8 cellular contexts compared by ENCODE assay signal in genomic region chr14:49634547-49635334, GRCh38. TPM values are rescaled to one million over a fixed set of nuclear protein-coding genes. Genes with fewer than 3 reads are reported as not detected.
A peak's percentile ranks its signal among the peaks of the same experiment; 100 is the strongest.
DNase-seq lines count a peak whose midpoint lies in the region; ATAC-seq and TF ChIP-seq lines count a peak whose summit lies in the region.

Gene DNAAF2, minus strand, starts transcription at chr14:49635244. Its CDS starts 95 bp downstream, at chr14:49635149.

- peaks cover 33% of the 10 kb centered on the region for H3K36me3 ChIP-seq in DND-41 (ENCODE audit: insufficient read depth, low read length)
- H3K36me3 ChIP-seq in neuronal stem cell (replicated peaks in 1 of 2; ENCODE audit: control insufficient read depth in 2 of 2, insufficient read depth in 2 of 2, low read length in 2 of 2): peaks cover 7 to 59% of the 10 kb centered on the region in 2 donors
- no peaks in the 10 kb centered on the region for H3K36me3 ChIP-seq in testis (ENCODE audit: low read depth, missing control alignments)

- peak within 1 kb of the TSS; percentile 98 for H3K23ac ChIP-seq in neuronal stem cell (ENCODE audit: low read depth, low read length, poor library complexity)

- H2BK12ac ChIP-seq in neuronal stem cell (ENCODE audit: low read length): no peak within 1 kb of the TSS

- DNase-seq in DND-41: peak; percentile 66
- DNase-seq in RPMI7951 (ENCODE audit: low read depth): peak; percentile 76
- DNase-seq in activated gamma-delta T cell treated with Interleukin-2 at 50 U/mL for 16 hours: peak; percentile 51
- peak; percentile 83 for DNase-seq in fibroblast of villous mesenchyme (ENCODE audit: low read depth)
- DNase-seq in neuronal stem cell (ENCODE audit: low spot score): peak; percentile 71
- peak; percentile 80 for DNase-seq in testis

- H3K9me3 ChIP-seq in DND-41 (ENCODE audit: insufficient read depth, low read length, severe bottlenecking): no peaks in the 10 kb centered on the region
- peaks cover 0 to 8% of the 10 kb centered on the region in 2 donors for H3K9me3 ChIP-seq in neuronal stem cell (replicated peaks in 1 of 2; ENCODE audit: control insufficient read depth in 2 of 2, insufficient read depth in 1 of 2, low read depth in 1 of 2, low read length in 2 of 2)
- no peaks in the 10 kb centered on the region for H3K9me3 ChIP-seq in testis

- peak within 1 kb of the TSS; percentile 95 for H2AFZ ChIP-seq in DND-41 (ENCODE audit: low read depth, low read length)
- H2AFZ ChIP-seq in neuronal stem cell (ENCODE audit: low read length): peak within 1 kb of the TSS; percentile 100

- H3K4me1 ChIP-seq in DND-41 (ENCODE audit: insufficient read depth, low read length) (peaks cover 48% of the 10 kb centered on the region), neuronal stem cell (ENCODE audit: control insufficient read depth in 2 of 2, insufficient read depth in 1 of 2, low read depth in 1 of 2, low read length in 2 of 2) (peaks cover 0 to 2% of the 10 kb centered on the region in 2 donors), testis (peaks cover 19% of the 10 kb centered on the region)

- peak within 1 kb of the TSS; percentile 82 for H4K8ac ChIP-seq in neuronal stem cell (ENCODE audit: low read depth, low read length)

- peaks cover 8% of the 10 kb centered on the region for H3K79me1 ChIP-seq in neuronal stem cell (ENCODE audit: low read depth, low read length)

- H4K91ac ChIP-seq in neuronal stem cell (ENCODE audit: low read depth, low read length, poor library complexity): no peak within 1 kb of the TSS

- TF ChIP-seq CTCF in DND-41 (IDR thresholded peaks at IDR 0.05; ENCODE audit: borderline replicate concordance, extremely low read depth, low read length, poor library complexity, severe bottlenecking) (peak; percentile 14), fibroblast of villous mesenchyme (IDR thresholded peaks at IDR 0.05; ENCODE audit: insufficient read depth, low read depth, low read length) (no peak), testis (IDR thresholded peaks at IDR 0.05) (no peak)

- H3K4me3 ChIP-seq in DND-41 (ENCODE audit: low read depth in 1 of 2, low read length in 2 of 2): peak within 1 kb of the TSS; percentile 94 to 98
- H3K4me3 ChIP-seq in fibroblast of villous mesenchyme (ENCODE audit: low read depth, low read length): peak within 1 kb of the TSS; percentile 87
- H3K4me3 ChIP-seq in neuronal stem cell (ENCODE audit: low read length in 2 of 2): peak within 1 kb of the TSS; percentile 64 to 100
- H3K4me3 ChIP-seq in testis: peak within 1 kb of the TSS; percentile 95 to 99

- peak within 1 kb of the TSS; percentile 99 for H3K14ac ChIP-seq in neuronal stem cell (ENCODE audit: low read length)

- H3K27me3 ChIP-seq in DND-41 (ENCODE audit: insufficient read depth, low read length, poor library complexity) (no peaks in the 10 kb centered on the region), neuronal stem cell (ENCODE audit: control insufficient read depth in 3 of 3, insufficient read depth in 3 of 3, low read depth in 1 of 3, low read length in 3 of 3) (no peaks in the 10 kb centered on the region), testis (no peaks in the 10 kb centered on the region)

- peak within 1 kb of the TSS; percentile 83 for H3K27ac ChIP-seq in DND-41 (ENCODE audit: low read length)
- peak within 1 kb of the TSS; percentile 99 for H3K27ac ChIP-seq in neuronal stem cell (replicated peaks; ENCODE audit: low read length)
- peak within 1 kb of the TSS; percentile 96 for H3K27ac ChIP-seq in testis

- H3K18ac ChIP-seq in neuronal stem cell (ENCODE audit: low read length): peak within 1 kb of the TSS; percentile 100

- H3K4me2 ChIP-seq in DND-41 (ENCODE audit: insufficient read depth, low read length) (peak within 1 kb of the TSS; percentile 90), neuronal stem cell (ENCODE audit: insufficient read depth, low read length, poor library complexity, severe bottlenecking) (peak within 1 kb of the TSS; percentile 99)

- peak; percentile 50 for ATAC-seq in DND-41 (ENCODE audit: insufficient read depth, low read depth)
- peak; percentile 35 for ATAC-seq in GM21723 (IDR thresholded peaks at IDR 0.05; ENCODE audit: unreplicated experiment)

- no peak for TF ChIP-seq POLR2A in testis (IDR thresholded peaks at IDR 0.05)

- whole genome bisulfite sequencing in neuronal stem cell (ENCODE audit: extremely low coverage in 2 of 2, insufficient read length in 2 of 2, insufficient replicate concordance in 1 of 2), 2 donors: no CpG with 5 or more reads among the region's 80 CpGs
- 0% methylated on average over 19 to 30 of the region's 80 CpGs for WGBS in testis, 2 donors

- peaks cover 15% of the 10 kb centered on the region for H4K20me1 ChIP-seq in DND-41 (ENCODE audit: insufficient read depth, low read length)

- H2BK5ac ChIP-seq in neuronal stem cell (ENCODE audit: low read length): peak within 1 kb of the TSS; percentile 90

- peak within 1 kb of the TSS; percentile 81 for H2AK5ac ChIP-seq in neuronal stem cell (ENCODE audit: low read depth, low read length)

- H3K79me2 ChIP-seq in DND-41 (ENCODE audit: insufficient read depth, low read length): peaks cover 86% of the 10 kb centered on the region

- intact Hi-C loops in testis (cut with DNase I; ENCODE audit: low total_unique reads): loop anchor here (5.0 kb wide), 1 partner anchor 133 kb away; the partner anchor contains the start of gene KLHDC2

- peak within 1 kb of the TSS; percentile 96 for H2BK15ac ChIP-seq in neuronal stem cell (ENCODE audit: low read length)

- peak within 1 kb of the TSS; percentile 53 for H3K4ac ChIP-seq in neuronal stem cell (ENCODE audit: low read length)

- TF ChIP-seq EP300 in Ishikawa (IDR thresholded peaks at IDR 0.05; ENCODE audit: borderline replicate concordance): no peak; the same call in 1 of the 2 replicates

- no peak for TF ChIP-seq RAD21 in Ishikawa (IDR thresholded peaks at IDR 0.05; ENCODE audit: low read depth)

- no peak within 1 kb of the TSS for H2BK120ac ChIP-seq in neuronal stem cell (ENCODE audit: low read depth, low read length)

- peak within 1 kb of the TSS; percentile 90 for H3K9ac ChIP-seq in DND-41 (ENCODE audit: low read depth, low read length)
- H3K9ac ChIP-seq in neuronal stem cell (ENCODE audit: low read depth, low read length, poor library complexity): peak within 1 kb of the TSS; percentile 99

TF ChIP-seq in Ishikawa, 13 proteins besides CTCF, POLR2A, EP300 and RAD21:
- TF ChIP-seq CEBPB (IDR thresholded peaks at IDR 0.05): no peak
- TF ChIP-seq TCF12 (IDR thresholded peaks at IDR 0.05; ENCODE audit: low read depth): peak; percentile 12; the same call in 1 of the 2 replicates
- no peak for TF ChIP-seq REST (IDR thresholded peaks at IDR 0.05; ENCODE audit: low read depth)
- TF ChIP-seq TAF1 (IDR thresholded peaks at IDR 0.05; ENCODE audit: low read depth): no peak
- peak; percentile 88 for TF ChIP-seq MAX (IDR thresholded peaks at IDR 0.05)

RNA-seq across cellular contexts. Expression of gene DNAAF2, which starts in this region (rescaled TPM):
- 11.7 and 12.1 TPM in 2 replicates for total RNA-seq in RPMI7951 (2014; rRNA removed; shearing (Covaris generic))
- total RNA-seq in fibroblast of villous mesenchyme: 8.4 and 11.7 TPM in 2 replicates
- polyA plus RNA-seq in neuronal stem cell (2013, experiment 1 of 2): 17.1 TPM
- polyA plus RNA-seq in neuronal stem cell (2013, experiment 2 of 2): 17.1 TPM
- total RNA-seq in testis: 10 to 100 TPM; 15.3 to 18.2 TPM
- polyA plus RNA-seq in testis (ENCODE audit: insufficient read depth, low read depth, low replicate concordance): 12.7 TPM

Comparison
In these comparisons a context has a peak if more than half of its experiments do, and no peak if none do; other contexts are left out.
1. Peak in every context shown above with its lines: DNase-seq, ATAC-seq, H3K4me3 ChIP-seq and H3K27ac ChIP-seq.